In the genomic region with DNA sequence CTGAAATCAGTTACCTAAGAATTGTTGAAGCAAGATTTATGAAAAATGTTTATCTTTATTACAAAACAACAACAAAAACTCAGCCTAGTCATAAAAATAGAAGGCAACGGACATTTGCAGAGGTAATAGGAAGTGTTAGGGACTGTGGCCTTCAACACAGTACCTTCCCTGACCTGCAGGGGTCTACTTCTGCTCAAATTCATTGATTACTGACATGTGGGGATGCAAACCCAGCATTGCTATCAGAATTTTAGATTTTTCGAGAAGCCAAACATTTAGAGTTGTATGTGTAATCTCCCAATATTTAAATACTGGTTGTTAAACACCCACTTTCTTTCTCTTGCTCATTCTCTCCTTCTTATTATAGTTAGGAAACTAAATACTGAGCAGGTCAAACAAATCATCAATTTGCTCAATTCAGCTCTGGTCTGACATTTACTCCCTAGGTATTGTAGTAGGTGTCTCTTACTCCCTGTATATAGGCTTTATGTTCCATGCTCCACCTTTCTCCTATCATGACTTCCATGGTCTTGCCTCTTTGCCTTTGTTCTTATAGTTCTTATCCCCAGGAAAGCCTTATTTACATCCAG, we compare ENCODE assay signal across 8 cellular contexts.
DNase-seq lines count a peak whose midpoint lies in the region; ATAC-seq, FAIRE-seq and TF ChIP-seq lines count a peak whose summit lies in the region.

No MANE protein-coding gene starts in this region.

- no peak overlapping the region for H3K4me3 Mint-ChIP-seq in endothelial cell (ENCODE audit: unreplicated experiment)

- 57% methylated on average over 1 of the region's 2 CpGs for WGBS in mesenchymal stem cell

- no peaks in the 10 kb centered on the region for H3K4me1 ChIP-seq in mesenchymal stem cell (ENCODE audit: control insufficient read depth, insufficient read depth, low read depth, low read length)

- H3K4me2 ChIP-seq in mesenchymal stem cell (ENCODE audit: low read length, poor library complexity, severe bottlenecking) = no peak overlapping the region

- no peak overlapping the region for H4K91ac ChIP-seq in mesenchymal stem cell (ENCODE audit: low read length)

- intact Hi-C loops in dorsolateral prefrontal cortex (cut with DNase I) = no loop called here

- H2AK5ac ChIP-seq in mesenchymal stem cell (ENCODE audit: low read length, severe bottlenecking) = no peak overlapping the region

- H3K4ac ChIP-seq in mesenchymal stem cell (ENCODE audit: low read depth in 1 of 2, low read length in 2 of 2) = no peak overlapping the region

- no peak overlapping the region for H3K14ac ChIP-seq in mesenchymal stem cell (ENCODE audit: low read length in 2 of 2)

- no peak overlapping the region for H2BK5ac ChIP-seq in mesenchymal stem cell (ENCODE audit: low read depth, low read length, poor library complexity, severe bottlenecking)

- ATAC-seq in HG02798 (IDR thresholded peaks at IDR 0.05; ENCODE audit: poor library complexity, unreplicated experiment) (peak; percentile 88), SK-N-SH treated with all-trans-retinoic acid at 6 μM for 48 hours (peak; percentile 62; the same call in 1 of the 3 replicates)

- H3K36me3 Mint-ChIP-seq in endothelial cell (ENCODE audit: low read depth, unreplicated experiment) = no peaks in the 10 kb centered on the region

- no peak overlapping the region for H4K8ac ChIP-seq in mesenchymal stem cell (ENCODE audit: low read length)

- no peak overlapping the region for H3K27ac Mint-ChIP-seq in endothelial cell (ENCODE audit: unreplicated experiment)

- no peak overlapping the region for H3K9ac ChIP-seq in mesenchymal stem cell (ENCODE audit: low read length)

- H3K27me3 Mint-ChIP-seq in endothelial cell (ENCODE audit: unreplicated experiment) = no peaks in the 10 kb centered on the region

- H2BK12ac ChIP-seq in mesenchymal stem cell (ENCODE audit: low read length in 2 of 2) = no peak overlapping the region

- no peaks in the 10 kb centered on the region for H3K9me3 Mint-ChIP-seq in endothelial cell (ENCODE audit: unreplicated experiment)

- peak; percentile 65 for FAIRE-seq in GM12892 (lab: Jason Lieb, UNC)

- no peak overlapping the region for H2BK15ac ChIP-seq in mesenchymal stem cell (ENCODE audit: low read depth, poor library complexity, severe bottlenecking)

- H3K27ac ChIP-seq in mesenchymal stem cell (ENCODE audit: low read length, poor library complexity, severe bottlenecking) = no peak overlapping the region
- H3K27ac ChIP-seq in dorsolateral prefrontal cortex = no peak overlapping the region

- no peak overlapping the region for H3K18ac ChIP-seq in mesenchymal stem cell (ENCODE audit: low read depth in 1 of 2, low read length in 2 of 2)

- H3K36me3 ChIP-seq in mesenchymal stem cell (ENCODE audit: control insufficient read depth in 1 of 2, insufficient read depth in 2 of 2, low read depth in 1 of 2, low read length in 2 of 2) = no peaks in the 10 kb centered on the region

- no peaks in the 10 kb centered on the region for H3K79me1 ChIP-seq in mesenchymal stem cell (replicated peaks; ENCODE audit: low read length, poor library complexity, severe bottlenecking)

- no peaks in the 10 kb centered on the region for H3K4me1 Mint-ChIP-seq in endothelial cell (ENCODE audit: unreplicated experiment)

- H2BK120ac ChIP-seq in mesenchymal stem cell (ENCODE audit: low read depth, low read length) = no peak overlapping the region

- no peak overlapping the region for H3K4me3 ChIP-seq in mesenchymal stem cell (ENCODE audit: insufficient read depth in 1 of 2, low read depth in 1 of 2, low read length in 2 of 2)
- no peak overlapping the region for H3K4me3 ChIP-seq in dorsolateral prefrontal cortex

- H2AFZ ChIP-seq in mesenchymal stem cell (ENCODE audit: low read depth, low read length) = no peak overlapping the region

- TF ChIP-seq CTCF in endothelial cell (IDR thresholded peaks at IDR 0.05; ENCODE audit: unreplicated experiment) = peak; percentile 60
- TF ChIP-seq CTCF in dorsolateral prefrontal cortex (IDR thresholded peaks at IDR 0.05 in 54 of 56, conservative IDR thresholded peaks at IDR 0.05 in 2 of 56; ENCODE audit: low read depth in 1 of 56, partially characterized antibody in 56 of 56) = peak in 8 of 56 donors; percentile 7 to 36 (median 18)

- no peaks in the 10 kb centered on the region for H3K9me3 ChIP-seq in mesenchymal stem cell (ENCODE audit: control insufficient read depth, low read length)

- H3K23ac ChIP-seq in mesenchymal stem cell (ENCODE audit: low read length in 2 of 2) = no peak overlapping the region

- H3K27me3 ChIP-seq in mesenchymal stem cell (ENCODE audit: control insufficient read depth in 1 of 2, insufficient read depth in 1 of 2, low read length in 2 of 2) (no peaks in the 10 kb centered on the region), dorsolateral prefrontal cortex (no peaks in the 10 kb centered on the region)

- DNase-seq in GM12892 (ENCODE audit: insufficient read length) = no peak
- peak; percentile 19 for DNase-seq in endothelial cell (ENCODE audit: low spot score)
- DNase-seq in stimulated activated naive CD4-positive, alpha-beta T cell treated with Interleukin-2 at 50 U/mL for 16 hours (lab: John Stamatoyannopoulos, UW) = peak; percentile 23
- no peak for DNase-seq in mesenchymal stem cell
- DNase-seq in MV-4-11 (lab: John Stamatoyannopoulos, UW) = no peak
- DNase-seq in dorsolateral prefrontal cortex = no peak

- TF ChIP-seq POLR2A in GM12892 (IDR thresholded peaks at IDR 0.05; ENCODE audit: low read depth, low read length) = no peak

TF ChIP-seq in SK-N-SH treated with all-trans-retinoic acid at 6 μM for 48 hours, 23 proteins besides CTCF, POLR2A, EP300 and RAD21:
- no peak for TF ChIP-seq ISL1 (CRISPR knock-in tag; IDR thresholded peaks at IDR 0.05)
- TF ChIP-seq BACH2 (CRISPR knock-in tag; IDR thresholded peaks at IDR 0.05; ENCODE audit: borderline replicate concordance) = no peak
- TF ChIP-seq GLIS3 (CRISPR knock-in tag; IDR thresholded peaks at IDR 0.05) = no peak
- no peak for TF ChIP-seq ARNTL (CRISPR knock-in tag; IDR thresholded peaks at IDR 0.05; ENCODE audit: borderline replicate concordance, low read depth)
- no peak for TF ChIP-seq OSR1 (CRISPR knock-in tag; IDR thresholded peaks at IDR 0.05)
- TF ChIP-seq RARB (CRISPR knock-in tag; IDR thresholded peaks at IDR 0.05) = no peak
- TF ChIP-seq, protein P1, sequence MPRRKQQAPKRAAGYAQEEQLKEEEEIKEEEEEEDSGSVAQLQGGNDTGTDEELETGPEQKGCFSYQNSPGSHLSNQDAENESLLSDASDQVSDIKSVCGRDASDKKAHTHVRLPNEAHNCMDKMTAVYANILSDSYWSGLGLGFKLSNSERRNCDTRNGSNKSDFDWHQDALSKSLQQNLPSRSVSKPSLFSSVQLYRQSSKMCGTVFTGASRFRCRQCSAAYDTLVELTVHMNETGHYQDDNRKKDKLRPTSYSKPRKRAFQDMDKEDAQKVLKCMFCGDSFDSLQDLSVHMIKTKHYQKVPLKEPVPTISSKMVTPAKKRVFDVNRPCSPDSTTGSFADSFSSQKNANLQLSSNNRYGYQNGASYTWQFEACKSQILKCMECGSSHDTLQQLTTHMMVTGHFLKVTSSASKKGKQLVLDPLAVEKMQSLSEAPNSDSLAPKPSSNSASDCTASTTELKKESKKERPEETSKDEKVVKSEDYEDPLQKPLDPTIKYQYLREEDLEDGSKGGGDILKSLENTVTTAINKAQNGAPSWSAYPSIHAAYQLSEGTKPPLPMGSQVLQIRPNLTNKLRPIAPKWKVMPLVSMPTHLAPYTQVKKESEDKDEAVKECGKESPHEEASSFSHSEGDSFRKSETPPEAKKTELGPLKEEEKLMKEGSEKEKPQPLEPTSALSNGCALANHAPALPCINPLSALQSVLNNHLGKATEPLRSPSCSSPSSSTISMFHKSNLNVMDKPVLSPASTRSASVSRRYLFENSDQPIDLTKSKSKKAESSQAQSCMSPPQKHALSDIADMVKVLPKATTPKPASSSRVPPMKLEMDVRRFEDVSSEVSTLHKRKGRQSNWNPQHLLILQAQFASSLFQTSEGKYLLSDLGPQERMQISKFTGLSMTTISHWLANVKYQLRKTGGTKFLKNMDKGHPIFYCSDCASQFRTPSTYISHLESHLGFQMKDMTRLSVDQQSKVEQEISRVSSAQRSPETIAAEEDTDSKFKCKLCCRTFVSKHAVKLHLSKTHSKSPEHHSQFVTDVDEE (CRISPR knock-in tag; IDR thresholded peaks at IDR 0.05) = no peak
- TF ChIP-seq, protein P2, sequence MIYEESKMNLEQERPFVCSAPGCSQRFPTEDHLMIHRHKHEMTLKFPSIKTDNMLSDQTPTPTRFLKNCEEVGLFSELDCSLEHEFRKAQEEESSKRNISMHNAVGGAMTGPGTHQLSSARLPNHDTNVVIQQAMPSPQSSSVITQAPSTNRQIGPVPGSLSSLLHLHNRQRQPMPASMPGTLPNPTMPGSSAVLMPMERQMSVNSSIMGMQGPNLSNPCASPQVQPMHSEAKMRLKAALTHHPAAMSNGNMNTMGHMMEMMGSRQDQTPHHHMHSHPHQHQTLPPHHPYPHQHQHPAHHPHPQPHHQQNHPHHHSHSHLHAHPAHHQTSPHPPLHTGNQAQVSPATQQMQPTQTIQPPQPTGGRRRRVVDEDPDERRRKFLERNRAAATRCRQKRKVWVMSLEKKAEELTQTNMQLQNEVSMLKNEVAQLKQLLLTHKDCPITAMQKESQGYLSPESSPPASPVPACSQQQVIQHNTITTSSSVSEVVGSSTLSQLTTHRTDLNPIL (CRISPR knock-in tag; IDR thresholded peaks at IDR 0.05; ENCODE audit: low read depth) = no peak
- no peak for TF ChIP-seq ZNF70 (CRISPR knock-in tag; IDR thresholded peaks at IDR 0.05)
- TF ChIP-seq ZFP30 (CRISPR knock-in tag; IDR thresholded peaks at IDR 0.05) = no peak
- TF ChIP-seq, protein P3, sequence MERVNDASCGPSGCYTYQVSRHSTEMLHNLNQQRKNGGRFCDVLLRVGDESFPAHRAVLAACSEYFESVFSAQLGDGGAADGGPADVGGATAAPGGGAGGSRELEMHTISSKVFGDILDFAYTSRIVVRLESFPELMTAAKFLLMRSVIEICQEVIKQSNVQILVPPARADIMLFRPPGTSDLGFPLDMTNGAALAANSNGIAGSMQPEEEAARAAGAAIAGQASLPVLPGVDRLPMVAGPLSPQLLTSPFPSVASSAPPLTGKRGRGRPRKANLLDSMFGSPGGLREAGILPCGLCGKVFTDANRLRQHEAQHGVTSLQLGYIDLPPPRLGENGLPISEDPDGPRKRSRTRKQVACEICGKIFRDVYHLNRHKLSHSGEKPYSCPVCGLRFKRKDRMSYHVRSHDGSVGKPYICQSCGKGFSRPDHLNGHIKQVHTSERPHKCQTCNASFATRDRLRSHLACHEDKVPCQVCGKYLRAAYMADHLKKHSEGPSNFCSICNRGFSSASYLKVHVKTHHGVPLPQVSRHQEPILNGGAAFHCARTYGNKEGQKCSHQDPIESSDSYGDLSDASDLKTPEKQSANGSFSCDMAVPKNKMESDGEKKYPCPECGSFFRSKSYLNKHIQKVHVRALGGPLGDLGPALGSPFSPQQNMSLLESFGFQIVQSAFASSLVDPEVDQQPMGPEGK (CRISPR knock-in tag; IDR thresholded peaks at IDR 0.05; ENCODE audit: borderline replicate concordance) = no peak
- no peak for TF ChIP-seq PPARA (CRISPR knock-in tag; IDR thresholded peaks at IDR 0.05; ENCODE audit: borderline replicate concordance)
- no peak for TF ChIP-seq CSDC2 (CRISPR knock-in tag; IDR thresholded peaks at IDR 0.05)

Comparison
In these comparisons a context has a peak if more than half of its experiments do, and no peak if none do; other contexts are left out.
1. DNase-seq: peak in endothelial cell (single experiment) and stimulated activated naive CD4-positive, alpha-beta T cell treated with Interleukin-2 at 50 U/mL for 16 hours (single experiment); none in GM12892 (single experiment), mesenchymal stem cell (single experiment), MV-4-11 (single experiment) and dorsolateral prefrontal cortex (0 of 10).